ENCODE assay signal across 37 cellular contexts in the genomic region with DNA sequence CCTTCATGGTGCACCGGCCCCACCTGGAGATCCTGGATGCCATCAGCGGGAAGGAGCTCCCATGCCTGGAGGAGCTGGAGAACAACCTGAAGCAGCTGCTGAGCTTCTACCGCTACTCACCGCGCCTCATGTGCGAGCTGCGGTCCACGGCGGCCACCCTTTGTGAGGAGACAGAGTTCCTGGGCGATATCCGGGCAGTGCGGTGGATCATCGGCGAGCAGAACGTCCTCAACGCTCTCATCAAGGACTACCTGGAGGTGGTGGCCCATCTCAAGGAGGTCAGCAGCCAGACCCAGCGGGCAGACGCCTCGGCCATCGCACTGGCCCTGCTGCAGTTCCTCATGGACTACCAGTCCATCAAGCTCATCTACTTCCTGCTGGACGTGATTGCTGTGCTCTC. TPM values are rescaled to one million over a fixed set of nuclear protein-coding genes. Genes with fewer than 3 reads are reported as not detected.
"Had no signal": no experiment of that assay in that cellular context is flagged by ENCODE, and none has a peak within 500 bp of the region (broad histone marks: within the 10 kb centered on the region; RNA-seq: fewer than 3 reads in every experiment).

No MANE protein-coding gene starts in this region.

- H3K27ac ChIP-seq: KMS-11 had no signal

- H3K36me3 ChIP-seq: MG63 had no signal

- H3K4me3 ChIP-seq: MG63 had no signal

- H3K9ac ChIP-seq: KMS-11 had no signal

- H3K4me2 ChIP-seq: KMS-11 had no signal

- H3K27me3 ChIP-seq: MG63 had no signal

- H3K9me3 ChIP-seq: MG63 had no signal

- DNase-seq: Karpas-422, Kasumi-1, KG1, MG63, MM.1S, MV-4-11, NCI-H1048, NCI-H1092, NCI-H1092 treated with DMSO at 0.1 percent for 48 hours, NCI-H1105, NCI-H1105 treated with DMSO at 0.1 percent for 48 hours, NCI-H1417, NCI-H1417 treated with DMSO at 0.1 percent for 48 hours, NCI-H1436, NCI-H1436 treated with DMSO at 0.1 percent for 48 hours, NCI-H146, NCI-H1694, NCI-H1694 treated with DMSO at 0.1 percent for 48 hours, NCI-H187, NCI-H187 treated with DMSO at 0.1 percent for 48 hours, NCI-H1930, NCI-H2029, NCI-H2029 treated with DMSO at 0.1 percent for 48 hours, NCI-H2081, NCI-H2081 treated with DMSO at 0.1 percent for 48 hours, NCI-H2107, NCI-H2171, NCI-H2171 treated with DMSO at 0.1 percent for 48 hours, NCI-H2227 treated with DMSO at 0.1 percent for 48 hours, NCI-H226, NCI-H345, NCI-H446, NCI-H446 treated with DMSO at 0.1 percent for 48 hours had no signal

RNA-seq across cellular contexts. Expression of a gene that starts 59.2 kb away (rescaled TPM):
- total RNA-seq: LHCN-M2, MCF 10A, NCI-H460 had no signal
